8 cellular contexts compared by ENCODE assay signal in genomic region chr1:167059045-167059728, GRCh38. TPM values are rescaled to one million over a fixed set of nuclear protein-coding genes. Genes with fewer than 3 reads are reported as not detected.
DNase-seq lines count a peak whose midpoint lies in the region; ATAC-seq and TF ChIP-seq lines count a peak whose summit lies in the region.

No MANE protein-coding gene starts in this region.

- H3K27me3 ChIP-seq in KMS-11 (ENCODE audit: insufficient read depth, low read depth) (no peaks in the 10 kb centered on the region), trophoblast cell (ENCODE audit: insufficient read depth, low read length) (no peaks in the 10 kb centered on the region), tibial nerve (peaks cover 0 to 8% of the 10 kb centered on the region in 2 donors)

- POLR2A ChIA-PET in RWPE1 (lab: Yijun Ruan, JAX; ENCODE audit: low non-redundant PET), result no interaction called here

- no peak overlapping the region for H2BK12ac ChIP-seq in trophoblast cell (ENCODE audit: low read length)

- no peak overlapping the region for H3K4ac ChIP-seq in trophoblast cell (ENCODE audit: low read depth, low read length)

- H3K79me2 ChIP-seq in KMS-11 (ENCODE audit: insufficient read depth, low read depth) (no peaks in the 10 kb centered on the region), trophoblast cell (ENCODE audit: control insufficient read depth, insufficient read depth, low read length, poor library complexity) (no peaks in the 10 kb centered on the region)

- peak overlapping the region; percentile 67 for H4K8ac ChIP-seq in trophoblast cell (ENCODE audit: low read depth, low read length)

- H2AK5ac ChIP-seq in trophoblast cell (ENCODE audit: low read length), result no peak overlapping the region

- H3K9me3 ChIP-seq in trophoblast cell (ENCODE audit: insufficient read depth, low read depth, low read length), result peaks cover 6% of the 10 kb centered on the region
- H3K9me3 ChIP-seq in tibial nerve, result no peaks in the 10 kb centered on the region

- H2AFZ ChIP-seq in KMS-11 (ENCODE audit: low read depth), result peak overlapping the region; percentile 98
- H2AFZ ChIP-seq in trophoblast cell (ENCODE audit: insufficient read depth, low read length, poor library complexity), result peak overlapping the region; percentile 33

- H3K9ac ChIP-seq in KMS-11 (peak overlapping the region; percentile 54; the same call in 1 of the 2 replicates), trophoblast cell (ENCODE audit: low read length) (peak overlapping the region; percentile 30)

- TF ChIP-seq EP300 in tibial nerve (IDR thresholded peaks at IDR 0.05), result no peak

- H3K36me3 ChIP-seq in KMS-11 (ENCODE audit: insufficient read depth) (no peaks in the 10 kb centered on the region), trophoblast cell (ENCODE audit: control insufficient read depth in 1 of 2, insufficient read depth in 2 of 2, low read length in 2 of 2) (no peaks in the 10 kb centered on the region), tibial nerve (no peaks in the 10 kb centered on the region)

- H3K27ac ChIP-seq in KMS-11, result peak overlapping the region; percentile 49
- no peak overlapping the region for H3K27ac ChIP-seq in RWPE1
- H3K27ac ChIP-seq in trophoblast cell (ENCODE audit: low read depth, low read length), result no peak overlapping the region
- H3K27ac ChIP-seq in tibial nerve, result no peak overlapping the region

- H3K18ac ChIP-seq in trophoblast cell (ENCODE audit: low read length), result no peak overlapping the region

- H4K12ac ChIP-seq in trophoblast cell (ENCODE audit: low read depth, low read length), result no peak overlapping the region

- H4K20me1 ChIP-seq in KMS-11 (ENCODE audit: insufficient read depth), result no peaks in the 10 kb centered on the region

- H3K23ac ChIP-seq in trophoblast cell (ENCODE audit: low read length), result no peak overlapping the region

- peak; percentile 97 for TF ChIP-seq CTCF in GM12873 (IDR thresholded peaks at IDR 0.05; ENCODE audit: insufficient read depth, low read depth, low read length, missing control alignments)
- TF ChIP-seq CTCF in KMS-11 (conservative IDR thresholded peaks at IDR 0.05; ENCODE audit: low read depth, low read length), result peak; percentile 99
- peak; percentile 91 for TF ChIP-seq CTCF in RWPE1 (conservative IDR thresholded peaks at IDR 0.05; ENCODE audit: low read depth)
- TF ChIP-seq CTCF in tibial nerve (IDR thresholded peaks at IDR 0.05), result peak; percentile 89 to 93 (median 91)

- ATAC-seq in HG02981 (IDR thresholded peaks at IDR 0.05; ENCODE audit: unreplicated experiment), result no peak

- H3K4me1 ChIP-seq in KMS-11 (ENCODE audit: low read depth, poor library complexity, severe bottlenecking) (peaks cover 24% of the 10 kb centered on the region), trophoblast cell (ENCODE audit: control insufficient read depth in 1 of 2, insufficient read depth in 2 of 2, low read length in 2 of 2) (peaks cover 0 to 2% of the 10 kb centered on the region in 2 experiments), tibial nerve (peaks cover 0 to 9% (median 4%) of the 10 kb centered on the region in 4 donors)

- H3K79me1 ChIP-seq in trophoblast cell (ENCODE audit: low read length), result peaks cover 2% of the 10 kb centered on the region

- H3K4me2 ChIP-seq in KMS-11 (peak overlapping the region; percentile 63), trophoblast cell (ENCODE audit: low read length) (peak overlapping the region; percentile 51)

- no CpG with 5 or more reads among the region's 16 CpGs for WGBS in trophoblast cell (ENCODE audit: extremely low coverage, insufficient coverage, insufficient read length)
- WGBS in tibial nerve, 2 donors, result 7 to 8% methylated on average over 12 to 16 of the region's 16 CpGs

- no peak overlapping the region for H2BK5ac ChIP-seq in trophoblast cell (ENCODE audit: low read depth, low read length, poor library complexity)

- peak overlapping the region; percentile 52 for H3K4me3 ChIP-seq in KMS-11 (IDR thresholded peaks at IDR 0.05; ENCODE audit: insufficient read depth, low read depth, low read length)
- H3K4me3 ChIP-seq in trophoblast cell (ENCODE audit: low read depth, low read length), result no peak overlapping the region
- H3K4me3 ChIP-seq in tibial nerve, result no peak overlapping the region

- CTCF ChIA-PET in RWPE1 (lab: Yijun Ruan, JAX), result interaction anchor here (0.5 to 9.8 kb wide), 26 partner anchors 9 to 1159 kb away, joined by 3 to 119 read pairs (median 4); partner anchors contain the start of gene POGK

- no peak overlapping the region for H2BK120ac ChIP-seq in trophoblast cell (ENCODE audit: insufficient read depth, low read length, poor library complexity)

- H4K91ac ChIP-seq in trophoblast cell (ENCODE audit: low read depth, low read length), result peak overlapping the region; percentile 23

- DNase-seq in RWPE1 (ENCODE audit: low spot score) (peak; percentile 49), glomerular endothelial cell (ENCODE audit: extremely low read depth, low read depth, low spot score) (peak; percentile 31), trophoblast cell (peak; percentile 45 to 86), tibial nerve (ENCODE audit: low spot score in 2 of 2) (peak; percentile 62 to 84)
- DNase-seq in activated effector memory CD4-positive, alpha-beta T cell treated with Interleukin-2 at 50 U/mL for 16 hours, result peak; percentile 55

- no peak for TF ChIP-seq POLR2A in tibial nerve (IDR thresholded peaks at IDR 0.05)

- H3K14ac ChIP-seq in trophoblast cell (ENCODE audit: low read length), result peak overlapping the region; percentile 1

RNA-seq across cellular contexts. Expression of gene GPA33, which starts 31.0 kb away (rescaled TPM):
- total RNA-seq in glomerular endothelial cell (not detected in 2 replicates), tibial nerve (not detected)
- 3.2 TPM in 2 replicates for polyA plus RNA-seq in trophoblast cell (2013)

RNA-seq across cellular contexts. Expression of gene STYXL2, which starts 34.7 kb away (rescaled TPM):
- total RNA-seq in glomerular endothelial cell (not detected in 2 replicates), tibial nerve (under 1 TPM in 1 of 4 donors, not detected in 3; 0.22 TPM)
- 0.57 and 0.61 TPM in 2 replicates for polyA plus RNA-seq in trophoblast cell (2013)
